ENCODE assay signal across 8 cellular contexts in the genomic region with DNA sequence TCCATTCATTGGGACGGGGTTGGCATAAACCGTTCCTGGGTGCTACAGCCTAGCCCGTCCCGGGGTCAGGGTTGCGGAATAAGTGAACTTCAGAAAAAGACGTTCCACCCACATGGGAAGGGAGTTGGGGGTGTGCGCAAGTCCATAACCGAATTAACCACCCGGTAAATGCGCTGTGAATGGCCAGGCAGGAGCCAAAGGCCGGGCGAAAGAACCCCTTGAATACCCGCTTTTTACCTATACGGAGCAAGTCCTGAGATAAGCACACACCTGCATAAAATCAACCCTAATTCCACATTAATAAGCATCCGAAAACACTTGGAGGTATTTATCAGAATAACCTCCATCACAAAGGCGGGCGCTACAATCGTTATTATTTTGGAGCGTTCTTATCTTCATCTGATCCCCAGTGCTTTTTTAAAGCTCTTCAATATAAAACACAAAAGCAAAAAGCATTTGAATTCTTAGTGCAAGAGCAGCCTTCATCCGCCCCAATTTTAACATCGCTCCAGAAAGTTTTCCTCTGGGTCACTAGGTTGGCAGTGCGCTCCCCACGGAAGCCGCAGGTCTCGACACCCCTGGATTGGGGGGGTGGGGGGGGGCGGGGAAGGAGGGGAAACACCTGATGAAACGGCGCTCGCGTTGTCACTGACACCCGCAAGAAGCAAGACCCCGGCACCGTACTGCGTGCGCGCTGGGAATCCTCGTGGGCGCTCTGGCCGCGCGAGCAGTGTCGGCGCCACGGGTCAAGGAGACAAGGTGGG. TPM values are rescaled to one million over a fixed set of nuclear protein-coding genes. Genes with fewer than 3 reads are reported as not detected.
A peak's percentile ranks its signal among the peaks of the same experiment; 100 is the strongest.
DNase-seq lines count a peak whose midpoint lies in the region; ATAC-seq, FAIRE-seq and TF ChIP-seq lines count a peak whose summit lies in the region.

No MANE protein-coding gene starts in this region.

- DNase-seq in NCI-H2171 treated with DMSO at 0.1 percent for 48 hours (lab: John Stamatoyannopoulos, UW) = peak; percentile 33
- DNase-seq in NCI-H2171 (lab: John Stamatoyannopoulos, UW) = no peak
- peak; percentile 48 for DNase-seq in SK-N-DZ (ENCODE audit: low spot score)
- no peak for DNase-seq in left ventricle myocardium inferior
- DNase-seq in small intestine = no peak

- no peak for FAIRE-seq in small intestine (lab: Jason Lieb, UNC)

- 2 to 6% (median 5%) methylated on average over 42 to 44 of the region's 44 CpGs for WGBS in small intestine, 3 donors

- H3K4me1 ChIP-seq in left ventricle myocardium inferior (peaks cover 52% of the 10 kb centered on the region), small intestine (ENCODE audit: control insufficient read depth in 2 of 2, insufficient read depth in 1 of 2, low read depth in 1 of 2, low read length in 1 of 2) (peaks cover 0 to 12% of the 10 kb centered on the region in 2 donors)

- H3K27ac ChIP-seq in left ventricle myocardium inferior (replicated peaks) = no peak overlapping the region
- no peak overlapping the region for H3K27ac ChIP-seq in small intestine (ENCODE audit: low read depth in 1 of 2, low read length in 1 of 2)

- no peaks in the 10 kb centered on the region for H3K9me3 ChIP-seq in left ventricle myocardium inferior (replicated peaks)
- H3K9me3 ChIP-seq in small intestine (ENCODE audit: control insufficient read depth, low read depth) = no peaks in the 10 kb centered on the region

- H3K4me3 ChIP-seq in left ventricle myocardium inferior = peak overlapping the region; percentile 92
- peak overlapping the region; percentile 48 to 81 for H3K4me3 ChIP-seq in small intestine (ENCODE audit: low read depth in 1 of 2, low read length in 2 of 2)

- H3K27me3 ChIP-seq in left ventricle myocardium inferior (ENCODE audit: low read depth) (peaks cover 81% of the 10 kb centered on the region), small intestine (ENCODE audit: control insufficient read depth in 2 of 2, insufficient read depth in 2 of 2, low read length in 2 of 2) (peaks cover under 1 to 14% of the 10 kb centered on the region in 2 donors)

- intact Hi-C loops in left ventricle myocardium inferior (cut with micrococcal nuclease) = no loop called here

- no peak for TF ChIP-seq CTCF in left ventricle myocardium inferior (IDR thresholded peaks at IDR 0.05; ENCODE audit: borderline replicate concordance)

- H3K36me3 ChIP-seq in left ventricle myocardium inferior (no peaks in the 10 kb centered on the region), small intestine (ENCODE audit: control insufficient read depth in 2 of 2, insufficient read depth in 2 of 2, low read length in 2 of 2) (no peaks in the 10 kb centered on the region)

- ATAC-seq in GM19455 (IDR thresholded peaks at IDR 0.05; ENCODE audit: unreplicated experiment) = no peak
- ATAC-seq in GM18873 (IDR thresholded peaks at IDR 0.05; ENCODE audit: low FRiP score, unreplicated experiment) = no peak
- no peak for ATAC-seq in HG03565 (IDR thresholded peaks at IDR 0.05; ENCODE audit: unreplicated experiment)

RNA-seq across cellular contexts. Expression of gene SATB2, which starts 1.2 kb away (rescaled TPM):
- 13.0 and 13.4 TPM in 2 replicates for polyA plus RNA-seq in SK-N-DZ (2014; cell fraction: cytosol; rRNA removed)
- polyA plus RNA-seq in SK-N-DZ (2014; cell fraction: nucleus; rRNA removed) = 21.5 and 28.5 TPM in 2 replicates
- 1.1 TPM for total RNA-seq in left ventricle myocardium inferior
- polyA plus RNA-seq in small intestine = 1 to 10 TPM; 1.5 to 2.2 (median 1.8) TPM

Comparison
In these comparisons a context has a peak if more than half of its experiments do, and no peak if none do; other contexts are left out.
1. DNase-seq: peak in NCI-H2171 treated with DMSO at 0.1 percent for 48 hours (single experiment) and SK-N-DZ (single experiment); none in NCI-H2171 (single experiment), left ventricle myocardium inferior (single experiment) and small intestine (single experiment).